In the genomic region with DNA sequence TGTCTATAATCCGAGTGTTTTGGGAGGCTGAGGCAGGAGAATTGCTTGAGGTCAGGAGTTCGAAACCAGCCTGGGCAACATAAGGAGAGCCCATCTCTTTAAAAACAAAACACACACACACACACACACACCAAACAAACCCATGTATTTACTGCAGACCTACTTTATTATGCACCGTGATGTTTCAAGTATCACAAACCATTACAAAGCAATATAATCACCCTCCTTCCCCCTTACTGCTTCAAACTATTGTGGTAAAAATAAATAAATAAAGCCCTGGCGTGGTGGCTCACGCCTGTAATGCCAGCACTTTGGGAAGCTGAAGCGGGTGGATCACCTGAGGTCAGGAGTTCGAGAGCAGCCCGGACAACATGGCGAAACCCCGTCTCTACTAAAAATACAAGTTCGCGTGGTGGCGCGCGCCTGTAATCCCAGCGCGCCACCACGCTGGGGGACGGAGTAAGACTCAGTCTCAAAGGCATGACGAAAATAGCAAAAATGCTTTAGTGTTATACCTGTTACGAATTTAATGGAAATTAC, we compare ENCODE assay signal across 1 cellular context.
A peak's percentile ranks its signal among the peaks of the same experiment; 100 is the strongest.
TF ChIP-seq lines count a peak whose summit lies in the region.

No MANE protein-coding gene starts in this region.

TF ChIP-seq in K562, 482 proteins besides CTCF, POLR2A, EP300 and RAD21 (continued from another document and continues in another):
- TF ChIP-seq, protein P1, sequence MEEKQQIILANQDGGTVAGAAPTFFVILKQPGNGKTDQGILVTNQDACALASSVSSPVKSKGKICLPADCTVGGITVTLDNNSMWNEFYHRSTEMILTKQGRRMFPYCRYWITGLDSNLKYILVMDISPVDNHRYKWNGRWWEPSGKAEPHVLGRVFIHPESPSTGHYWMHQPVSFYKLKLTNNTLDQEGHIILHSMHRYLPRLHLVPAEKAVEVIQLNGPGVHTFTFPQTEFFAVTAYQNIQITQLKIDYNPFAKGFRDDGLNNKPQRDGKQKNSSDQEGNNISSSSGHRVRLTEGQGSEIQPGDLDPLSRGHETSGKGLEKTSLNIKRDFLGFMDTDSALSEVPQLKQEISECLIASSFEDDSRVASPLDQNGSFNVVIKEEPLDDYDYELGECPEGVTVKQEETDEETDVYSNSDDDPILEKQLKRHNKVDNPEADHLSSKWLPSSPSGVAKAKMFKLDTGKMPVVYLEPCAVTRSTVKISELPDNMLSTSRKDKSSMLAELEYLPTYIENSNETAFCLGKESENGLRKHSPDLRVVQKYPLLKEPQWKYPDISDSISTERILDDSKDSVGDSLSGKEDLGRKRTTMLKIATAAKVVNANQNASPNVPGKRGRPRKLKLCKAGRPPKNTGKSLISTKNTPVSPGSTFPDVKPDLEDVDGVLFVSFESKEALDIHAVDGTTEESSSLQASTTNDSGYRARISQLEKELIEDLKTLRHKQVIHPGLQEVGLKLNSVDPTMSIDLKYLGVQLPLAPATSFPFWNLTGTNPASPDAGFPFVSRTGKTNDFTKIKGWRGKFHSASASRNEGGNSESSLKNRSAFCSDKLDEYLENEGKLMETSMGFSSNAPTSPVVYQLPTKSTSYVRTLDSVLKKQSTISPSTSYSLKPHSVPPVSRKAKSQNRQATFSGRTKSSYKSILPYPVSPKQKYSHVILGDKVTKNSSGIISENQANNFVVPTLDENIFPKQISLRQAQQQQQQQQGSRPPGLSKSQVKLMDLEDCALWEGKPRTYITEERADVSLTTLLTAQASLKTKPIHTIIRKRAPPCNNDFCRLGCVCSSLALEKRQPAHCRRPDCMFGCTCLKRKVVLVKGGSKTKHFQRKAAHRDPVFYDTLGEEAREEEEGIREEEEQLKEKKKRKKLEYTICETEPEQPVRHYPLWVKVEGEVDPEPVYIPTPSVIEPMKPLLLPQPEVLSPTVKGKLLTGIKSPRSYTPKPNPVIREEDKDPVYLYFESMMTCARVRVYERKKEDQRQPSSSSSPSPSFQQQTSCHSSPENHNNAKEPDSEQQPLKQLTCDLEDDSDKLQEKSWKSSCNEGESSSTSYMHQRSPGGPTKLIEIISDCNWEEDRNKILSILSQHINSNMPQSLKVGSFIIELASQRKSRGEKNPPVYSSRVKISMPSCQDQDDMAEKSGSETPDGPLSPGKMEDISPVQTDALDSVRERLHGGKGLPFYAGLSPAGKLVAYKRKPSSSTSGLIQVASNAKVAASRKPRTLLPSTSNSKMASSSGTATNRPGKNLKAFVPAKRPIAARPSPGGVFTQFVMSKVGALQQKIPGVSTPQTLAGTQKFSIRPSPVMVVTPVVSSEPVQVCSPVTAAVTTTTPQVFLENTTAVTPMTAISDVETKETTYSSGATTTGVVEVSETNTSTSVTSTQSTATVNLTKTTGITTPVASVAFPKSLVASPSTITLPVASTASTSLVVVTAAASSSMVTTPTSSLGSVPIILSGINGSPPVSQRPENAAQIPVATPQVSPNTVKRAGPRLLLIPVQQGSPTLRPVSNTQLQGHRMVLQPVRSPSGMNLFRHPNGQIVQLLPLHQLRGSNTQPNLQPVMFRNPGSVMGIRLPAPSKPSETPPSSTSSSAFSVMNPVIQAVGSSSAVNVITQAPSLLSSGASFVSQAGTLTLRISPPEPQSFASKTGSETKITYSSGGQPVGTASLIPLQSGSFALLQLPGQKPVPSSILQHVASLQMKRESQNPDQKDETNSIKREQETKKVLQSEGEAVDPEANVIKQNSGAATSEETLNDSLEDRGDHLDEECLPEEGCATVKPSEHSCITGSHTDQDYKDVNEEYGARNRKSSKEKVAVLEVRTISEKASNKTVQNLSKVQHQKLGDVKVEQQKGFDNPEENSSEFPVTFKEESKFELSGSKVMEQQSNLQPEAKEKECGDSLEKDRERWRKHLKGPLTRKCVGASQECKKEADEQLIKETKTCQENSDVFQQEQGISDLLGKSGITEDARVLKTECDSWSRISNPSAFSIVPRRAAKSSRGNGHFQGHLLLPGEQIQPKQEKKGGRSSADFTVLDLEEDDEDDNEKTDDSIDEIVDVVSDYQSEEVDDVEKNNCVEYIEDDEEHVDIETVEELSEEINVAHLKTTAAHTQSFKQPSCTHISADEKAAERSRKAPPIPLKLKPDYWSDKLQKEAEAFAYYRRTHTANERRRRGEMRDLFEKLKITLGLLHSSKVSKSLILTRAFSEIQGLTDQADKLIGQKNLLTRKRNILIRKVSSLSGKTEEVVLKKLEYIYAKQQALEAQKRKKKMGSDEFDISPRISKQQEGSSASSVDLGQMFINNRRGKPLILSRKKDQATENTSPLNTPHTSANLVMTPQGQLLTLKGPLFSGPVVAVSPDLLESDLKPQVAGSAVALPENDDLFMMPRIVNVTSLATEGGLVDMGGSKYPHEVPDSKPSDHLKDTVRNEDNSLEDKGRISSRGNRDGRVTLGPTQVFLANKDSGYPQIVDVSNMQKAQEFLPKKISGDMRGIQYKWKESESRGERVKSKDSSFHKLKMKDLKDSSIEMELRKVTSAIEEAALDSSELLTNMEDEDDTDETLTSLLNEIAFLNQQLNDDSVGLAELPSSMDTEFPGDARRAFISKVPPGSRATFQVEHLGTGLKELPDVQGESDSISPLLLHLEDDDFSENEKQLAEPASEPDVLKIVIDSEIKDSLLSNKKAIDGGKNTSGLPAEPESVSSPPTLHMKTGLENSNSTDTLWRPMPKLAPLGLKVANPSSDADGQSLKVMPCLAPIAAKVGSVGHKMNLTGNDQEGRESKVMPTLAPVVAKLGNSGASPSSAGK (IDR thresholded peaks at IDR 0.05), result 0 out of 2 replicates have a peak, but pooled peaks have one; percentile 12
- peak; percentile 75 for TF ChIP-seq L3MBTL2 (IDR thresholded peaks at IDR 0.05)
- TF ChIP-seq VEZF1 (CRISPR knock-in tag; IDR thresholded peaks at IDR 0.05), result peak; percentile 31; the same call in 1 of the 2 replicates
- TF ChIP-seq MBD2 (IDR thresholded peaks at IDR 0.05; ENCODE audit: borderline replicate concordance, low read depth), result 0 out of 2 replicates have a peak, but pooled peaks have one; percentile 15
- TF ChIP-seq MTA1 (IDR thresholded peaks at IDR 0.05; ENCODE audit: borderline replicate concordance), result 0 out of 2 replicates have a peak, but pooled peaks have one; percentile 8
- no peak for TF ChIP-seq SNIP1 (IDR thresholded peaks at IDR 0.05; ENCODE audit: low read depth)
- TF ChIP-seq RFX5 (IDR thresholded peaks at IDR 0.05; ENCODE audit: low read depth, low read length), result no peak
- TF ChIP-seq CXXC5 (CRISPR knock-in tag; IDR thresholded peaks at IDR 0.05), result peak; percentile 62
- 0 out of 4 replicates have a peak, but pooled peaks of 1 of the 2 experiments have one; percentile 1 for TF ChIP-seq TEAD1 (CRISPR knock-in tag; IDR thresholded peaks at IDR 0.05)
- peak; percentile 27; the same call in 1 of the 2 replicates for TF ChIP-seq ARID1B (IDR thresholded peaks at IDR 0.05)
- no peak for TF ChIP-seq KDM2B (CRISPR knock-in tag; IDR thresholded peaks at IDR 0.05)
- TF ChIP-seq MEF2A (IDR thresholded peaks at IDR 0.05; ENCODE audit: control insufficient read depth, low read depth, low read length), result peak; percentile 47; the same call in 1 of the 2 replicates
- TF ChIP-seq SRSF7 (optimal IDR thresholded peaks at IDR 0.05; ENCODE audit: low read depth, low read length), result no peak
- no peak for TF ChIP-seq PURB (CRISPR knock-in tag; IDR thresholded peaks at IDR 0.05; ENCODE audit: low read depth)
- no peak for TF ChIP-seq HMBOX1 (IDR thresholded peaks at IDR 0.05)
- peak; percentile 27 for TF ChIP-seq KDM5B (IDR thresholded peaks at IDR 0.05; ENCODE audit: insufficient replicate concordance, low read depth, low read length)
- 0 out of 2 replicates have a peak, but pooled peaks have one; percentile 38 for TF ChIP-seq TARDBP (IDR thresholded peaks at IDR 0.05)
- TF ChIP-seq TAF1 (IDR thresholded peaks at IDR 0.05; ENCODE audit: control insufficient read depth, extremely low read depth, insufficient read depth, low read length, severe bottlenecking), result peak; percentile 53
- no peak for TF ChIP-seq SMAD1 (IDR thresholded peaks at IDR 0.05; ENCODE audit: low read depth, low read length, partially characterized antibody)
- TF ChIP-seq, protein P2, sequence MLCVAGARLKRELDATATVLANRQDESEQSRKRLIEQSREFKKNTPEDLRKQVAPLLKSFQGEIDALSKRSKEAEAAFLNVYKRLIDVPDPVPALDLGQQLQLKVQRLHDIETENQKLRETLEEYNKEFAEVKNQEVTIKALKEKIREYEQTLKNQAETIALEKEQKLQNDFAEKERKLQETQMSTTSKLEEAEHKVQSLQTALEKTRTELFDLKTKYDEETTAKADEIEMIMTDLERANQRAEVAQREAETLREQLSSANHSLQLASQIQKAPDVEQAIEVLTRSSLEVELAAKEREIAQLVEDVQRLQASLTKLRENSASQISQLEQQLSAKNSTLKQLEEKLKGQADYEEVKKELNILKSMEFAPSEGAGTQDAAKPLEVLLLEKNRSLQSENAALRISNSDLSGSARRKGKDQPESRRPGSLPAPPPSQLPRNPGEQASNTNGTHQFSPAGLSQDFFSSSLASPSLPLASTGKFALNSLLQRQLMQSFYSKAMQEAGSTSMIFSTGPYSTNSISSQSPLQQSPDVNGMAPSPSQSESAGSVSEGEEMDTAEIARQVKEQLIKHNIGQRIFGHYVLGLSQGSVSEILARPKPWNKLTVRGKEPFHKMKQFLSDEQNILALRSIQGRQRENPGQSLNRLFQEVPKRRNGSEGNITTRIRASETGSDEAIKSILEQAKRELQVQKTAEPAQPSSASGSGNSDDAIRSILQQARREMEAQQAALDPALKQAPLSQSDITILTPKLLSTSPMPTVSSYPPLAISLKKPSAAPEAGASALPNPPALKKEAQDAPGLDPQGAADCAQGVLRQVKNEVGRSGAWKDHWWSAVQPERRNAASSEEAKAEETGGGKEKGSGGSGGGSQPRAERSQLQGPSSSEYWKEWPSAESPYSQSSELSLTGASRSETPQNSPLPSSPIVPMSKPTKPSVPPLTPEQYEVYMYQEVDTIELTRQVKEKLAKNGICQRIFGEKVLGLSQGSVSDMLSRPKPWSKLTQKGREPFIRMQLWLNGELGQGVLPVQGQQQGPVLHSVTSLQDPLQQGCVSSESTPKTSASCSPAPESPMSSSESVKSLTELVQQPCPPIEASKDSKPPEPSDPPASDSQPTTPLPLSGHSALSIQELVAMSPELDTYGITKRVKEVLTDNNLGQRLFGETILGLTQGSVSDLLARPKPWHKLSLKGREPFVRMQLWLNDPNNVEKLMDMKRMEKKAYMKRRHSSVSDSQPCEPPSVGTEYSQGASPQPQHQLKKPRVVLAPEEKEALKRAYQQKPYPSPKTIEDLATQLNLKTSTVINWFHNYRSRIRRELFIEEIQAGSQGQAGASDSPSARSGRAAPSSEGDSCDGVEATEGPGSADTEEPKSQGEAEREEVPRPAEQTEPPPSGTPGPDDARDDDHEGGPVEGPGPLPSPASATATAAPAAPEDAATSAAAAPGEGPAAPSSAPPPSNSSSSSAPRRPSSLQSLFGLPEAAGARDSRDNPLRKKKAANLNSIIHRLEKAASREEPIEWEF (CRISPR knock-in tag; IDR thresholded peaks at IDR 0.05), result no peak
- TF ChIP-seq ARNT (IDR thresholded peaks at IDR 0.05), result peak in 1 of 2 experiments; percentile 17; a peak in 1 of 4 replicates
- TF ChIP-seq ATF3 (IDR thresholded peaks at IDR 0.05), result no peak
- no peak for TF ChIP-seq ATF3 (CRISPR knock-in tag; conservative IDR thresholded peaks at IDR 0.05)
- TF ChIP-seq BRD9 (IDR thresholded peaks at IDR 0.05; ENCODE audit: low read depth, partially characterized antibody), result peak; percentile 29
- TF ChIP-seq ADNP (tag; IDR thresholded peaks at IDR 0.05), result peak; percentile 77
- TF ChIP-seq E2F4 (CRISPR knock-in tag; IDR thresholded peaks at IDR 0.05; ENCODE audit: low read depth), result no peak
- TF ChIP-seq POLR2B (IDR thresholded peaks at IDR 0.05; ENCODE audit: low read depth, partially characterized antibody), result peak; percentile 46
- peak; percentile 66; the same call in 1 of the 2 replicates for TF ChIP-seq NFATC3 (IDR thresholded peaks at IDR 0.05)
- TF ChIP-seq CEBPG (CRISPR knock-in tag; IDR thresholded peaks at IDR 0.05), result no peak
- no peak for TF ChIP-seq CEBPG (tag; conservative IDR thresholded peaks at IDR 0.05 in 1 of 2, IDR thresholded peaks at IDR 0.05 in 1 of 2)
- peak; percentile 47 to 73; a peak in 2 of 4 replicates for TF ChIP-seq SIN3A (IDR thresholded peaks at IDR 0.05; ENCODE audit: borderline replicate concordance in 2 of 2, control insufficient read depth in 1 of 2, low read depth in 2 of 2, low read length in 2 of 2)
- no peak for TF ChIP-seq BDP1 (IDR thresholded peaks at IDR 0.05; ENCODE audit: insufficient read depth, insufficient read length)
